9 cellular contexts compared by ENCODE assay signal in the genomic region with DNA sequence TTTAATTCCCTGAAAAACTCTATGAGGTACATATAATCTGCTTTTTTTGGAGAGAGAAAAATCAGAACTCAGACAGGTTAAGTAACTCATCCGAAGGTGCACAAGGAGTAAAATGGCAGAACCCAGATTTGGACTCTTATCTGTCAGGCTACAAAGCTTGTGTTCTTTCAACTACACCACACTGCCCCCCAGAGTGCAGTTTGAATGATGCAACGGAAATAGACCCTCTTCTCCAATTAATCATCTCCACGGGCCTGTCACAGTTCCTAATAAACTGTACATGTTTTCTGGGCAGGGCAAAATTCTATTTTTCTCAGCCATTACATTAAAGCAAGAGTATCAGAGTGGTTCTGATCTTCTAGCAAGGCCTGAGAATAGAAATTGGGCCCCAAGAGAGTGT. TPM values are rescaled to one million over a fixed set of nuclear protein-coding genes. Genes with fewer than 3 reads are reported as not detected.
DNase-seq lines count a peak whose midpoint lies in the region; ATAC-seq, FAIRE-seq and TF ChIP-seq lines count a peak whose summit lies in the region.
"Had no signal": no experiment of that assay in that cellular context is flagged by ENCODE, and none has a peak within 500 bp of the region (broad histone marks: within the 10 kb centered on the region; RNA-seq: fewer than 3 reads in every experiment).

No MANE protein-coding gene starts in this region.

- H3K4me3 Mint-ChIP-seq in natural killer cell: no peak overlapping the region

- DNase-seq in ELF-1 (ENCODE audit: low read depth, low spot score) (peak; percentile 44), RPMI8226 (peak; percentile 35), natural killer cell (no peak), cortex of kidney (lab: John Stamatoyannopoulos, UW) (no peak)

- TF ChIP-seq CTCF in LNCAP (IDR thresholded peaks at IDR 0.05): peak; percentile 37; the same call in 1 of the 2 replicates
- TF ChIP-seq CTCF in natural killer cell (IDR thresholded peaks at IDR 0.05): no peak

- no peak overlapping the region for H3K27ac Mint-ChIP-seq in natural killer cell

- peak; percentile 79 for ATAC-seq in GM21390 (IDR thresholded peaks at IDR 0.05; ENCODE audit: unreplicated experiment)
- ATAC-seq in GM19395 (IDR thresholded peaks at IDR 0.05; ENCODE audit: unreplicated experiment): no peak
- no peak for ATAC-seq in natural killer cell

- H3K27me3 Mint-ChIP-seq in natural killer cell (ENCODE audit: low read depth in 2 of 2): peaks cover 0 to 6% of the 10 kb centered on the region in 2 donors

- intact Hi-C loops in natural killer cell (cut with micrococcal nuclease): no loop called here

- H3K36me3 Mint-ChIP-seq in natural killer cell: no peaks in the 10 kb centered on the region

- H3K4me1 Mint-ChIP-seq in natural killer cell: no peaks in the 10 kb centered on the region

- H3K9me3 Mint-ChIP-seq in natural killer cell: no peaks in the 10 kb centered on the region

- FAIRE-seq in islet of Langerhans (lab: Jason Lieb, UNC): peak; percentile 13

RNA-seq across cellular contexts. Expression of a gene that starts 35.3 kb away (rescaled TPM):
- not detected for total RNA-seq in natural killer cell
- total RNA-seq: endothelial cell of umbilical vein had no signal

Comparison
In these comparisons a context has a peak if more than half of its experiments do, and no peak if none do; other contexts are left out.
1. DNase-seq: peak in ELF-1 (single experiment) and RPMI8226 (single experiment); none in natural killer cell (single experiment) and cortex of kidney (single experiment).